9 cellular contexts compared by ENCODE assay signal in genomic region chr9:136326777-136327312, GRCh38. TPM values are rescaled to one million over a fixed set of nuclear protein-coding genes. Genes with fewer than 3 reads are reported as not detected.
DNase-seq lines count a peak whose midpoint lies in the region; ATAC-seq and TF ChIP-seq lines count a peak whose summit lies in the region.
"Had no signal": no experiment of that assay in that cellular context is flagged by ENCODE, and none has a peak within 500 bp of the region (broad histone marks: within the 10 kb centered on the region; RNA-seq: fewer than 3 reads in every experiment).

No MANE protein-coding gene starts in this region.

- H3K79me2 ChIP-seq in ACC112 (ENCODE audit: control insufficient read depth, insufficient read depth, low read length, unreplicated experiment) (peaks cover 39% of the 10 kb centered on the region), neural progenitor cell (ENCODE audit: low read depth) (peaks cover 34% of the 10 kb centered on the region)

- DNase-seq in neural progenitor cell (ENCODE audit: low spot score) (no peak), glutamatergic neuron (no peak), NCI-H526 treated with DMSO at 0.1 percent for 48 hours (lab: John Stamatoyannopoulos, UW) (no peak)
- DNase-seq: DMS79 treated with DMSO at 0.1 percent for 48 hours had no signal

- H4K20me1 ChIP-seq in neural progenitor cell (ENCODE audit: low read depth), result peaks cover 25% of the 10 kb centered on the region

- H2AFZ ChIP-seq in ACC112 (ENCODE audit: low read length, unreplicated experiment) (no peak overlapping the region), neural progenitor cell (replicated peaks) (no peak overlapping the region)

- peaks cover 17% of the 10 kb centered on the region for H3F3A ChIP-seq in neural progenitor cell (ENCODE audit: low read depth)

- H3K27me3 ChIP-seq in ACC112 (ENCODE audit: insufficient read depth, low read length) (no peaks in the 10 kb centered on the region), neural progenitor cell (no peaks in the 10 kb centered on the region)

- H3K27ac Mint-ChIP-seq in dendritic cell treated with granulocyte-macrophage colony-stimulating factor and Interleukin-4, amounts not matched to agents 40 ng/mL and 50 ng/mL, for 4 days, result no peak overlapping the region
- H3K27ac Mint-ChIP-seq in neural progenitor cell (no peak overlapping the region), glutamatergic neuron (ENCODE audit: unreplicated experiment) (no peak overlapping the region)

- no peak for TF ChIP-seq EP300 in Ishikawa (IDR thresholded peaks at IDR 0.05; ENCODE audit: borderline replicate concordance)

- no peaks in the 10 kb centered on the region for H3K36me3 Mint-ChIP-seq in dendritic cell treated with granulocyte-macrophage colony-stimulating factor and Interleukin-4, amounts not matched to agents 40 ng/mL and 50 ng/mL, for 4 days (ENCODE audit: low read depth)
- no peaks in the 10 kb centered on the region for H3K36me3 Mint-ChIP-seq in neural progenitor cell
- H3K36me3 Mint-ChIP-seq in glutamatergic neuron (ENCODE audit: unreplicated experiment), result no peaks in the 10 kb centered on the region

- no peaks in the 10 kb centered on the region for H3K9me3 Mint-ChIP-seq in dendritic cell treated with granulocyte-macrophage colony-stimulating factor and Interleukin-4, amounts not matched to agents 40 ng/mL and 50 ng/mL, for 4 days
- H3K9me3 Mint-ChIP-seq in neural progenitor cell (no peaks in the 10 kb centered on the region), glutamatergic neuron (ENCODE audit: unreplicated experiment) (peaks cover 4% of the 10 kb centered on the region)

- no peak for ATAC-seq in HG03045 (IDR thresholded peaks at IDR 0.05; ENCODE audit: unreplicated experiment)
- no peak for ATAC-seq in HG03354 (IDR thresholded peaks at IDR 0.05; ENCODE audit: poor library complexity, severe bottlenecking, unreplicated experiment)

- no peak overlapping the region for H3K9ac ChIP-seq in neural progenitor cell

- H3K4me1 ChIP-seq in ACC112 (ENCODE audit: control insufficient read depth, insufficient read depth, low read length, unreplicated experiment), result peaks cover 27% of the 10 kb centered on the region
- peaks cover 30% of the 10 kb centered on the region for H3K4me1 ChIP-seq in neural progenitor cell

- H3K4me3 ChIP-seq in ACC112 (ENCODE audit: low read depth, low read length), result peak overlapping the region; percentile 97
- peak overlapping the region; percentile 65 for H3K4me3 ChIP-seq in neural progenitor cell

- intact Hi-C loops in dendritic cell treated with granulocyte-macrophage colony-stimulating factor and Interleukin-4, amounts not matched to agents 40 ng/mL and 50 ng/mL, for 4 days (cut with micrococcal nuclease), result no loop called here

- TF ChIP-seq CTCF in neural progenitor cell (IDR thresholded peaks at IDR 0.05) (no peak), glutamatergic neuron (IDR thresholded peaks at IDR 0.05; ENCODE audit: partially characterized antibody, unreplicated experiment) (no peak)

- peak overlapping the region; percentile 91 for H3K4me2 ChIP-seq in neural progenitor cell

- H3K27ac ChIP-seq in ACC112 (ENCODE audit: low read depth, low read length), result peak overlapping the region; percentile 45
- no peak overlapping the region for H3K27ac ChIP-seq in neural progenitor cell

- peak overlapping the region; percentile 53 for H3K4me3 Mint-ChIP-seq in dendritic cell treated with granulocyte-macrophage colony-stimulating factor and Interleukin-4, amounts not matched to agents 40 ng/mL and 50 ng/mL, for 4 days
- H3K4me3 Mint-ChIP-seq in neural progenitor cell (peak overlapping the region; percentile 80), glutamatergic neuron (ENCODE audit: unreplicated experiment) (no peak overlapping the region)

- H3K27me3 Mint-ChIP-seq in dendritic cell treated with granulocyte-macrophage colony-stimulating factor and Interleukin-4, amounts not matched to agents 40 ng/mL and 50 ng/mL, for 4 days, result peaks cover 42% of the 10 kb centered on the region
- H3K27me3 Mint-ChIP-seq in neural progenitor cell (ENCODE audit: insufficient read depth, low read depth), result peaks cover 7% of the 10 kb centered on the region
- peaks cover 12% of the 10 kb centered on the region for H3K27me3 Mint-ChIP-seq in glutamatergic neuron (ENCODE audit: unreplicated experiment)

- no peak for TF ChIP-seq RAD21 in Ishikawa (IDR thresholded peaks at IDR 0.05; ENCODE audit: low read depth)

- H3K36me3 ChIP-seq in ACC112 (ENCODE audit: insufficient read depth, low read length), result no peaks in the 10 kb centered on the region
- H3K36me3 ChIP-seq in neural progenitor cell, result no peaks in the 10 kb centered on the region

- H3K9me3 ChIP-seq in neural progenitor cell (ENCODE audit: low read depth), result no peaks in the 10 kb centered on the region

- H3K4me1 Mint-ChIP-seq in dendritic cell treated with granulocyte-macrophage colony-stimulating factor and Interleukin-4, amounts not matched to agents 40 ng/mL and 50 ng/mL, for 4 days (ENCODE audit: low read depth), result peaks cover 13% of the 10 kb centered on the region
- H3K4me1 Mint-ChIP-seq in neural progenitor cell (peaks cover 20% of the 10 kb centered on the region), glutamatergic neuron (ENCODE audit: low read depth, unreplicated experiment) (peaks cover 11% of the 10 kb centered on the region)

TF ChIP-seq in Ishikawa, 13 proteins besides CTCF, POLR2A, EP300 and RAD21:
- TF ChIP-seq ZBTB7A (IDR thresholded peaks at IDR 0.05; ENCODE audit: low read depth), result peak; percentile 97
- no peak for TF ChIP-seq TEAD4 (IDR thresholded peaks at IDR 0.05)

RNA-seq across cellular contexts. Expression of gene GPSM1, which starts 0.5 kb away (rescaled TPM):
- total RNA-seq in neural progenitor cell (ENCODE audit: low replicate concordance) (6.2 and 39.7 TPM in 2 replicates), glutamatergic neuron (ENCODE audit: unreplicated experiment) (140 TPM)

RNA-seq across cellular contexts. Expression of gene CCDC187, which starts 23.0 kb away (rescaled TPM):
- total RNA-seq in neural progenitor cell (ENCODE audit: low replicate concordance) (0.09 TPM in 1 of 2 replicates, not detected in the other), glutamatergic neuron (ENCODE audit: unreplicated experiment) (15.8 TPM)

RNA-seq across cellular contexts. Expression of gene DNLZ, which starts 36.7 kb away (rescaled TPM):
- total RNA-seq in neural progenitor cell (ENCODE audit: low replicate concordance) (3.4 and 15.8 TPM in 2 replicates), glutamatergic neuron (ENCODE audit: unreplicated experiment) (16.5 TPM)

RNA-seq across cellular contexts. Expression of gene CARD9, which starts 46.6 kb away (rescaled TPM):
- total RNA-seq in neural progenitor cell (ENCODE audit: low replicate concordance) (0.96 TPM in 1 of 2 replicates, not detected in the other), glutamatergic neuron (ENCODE audit: unreplicated experiment) (4.1 TPM)

Comparison
In these comparisons a context has a peak if more than half of its experiments do, and no peak if none do; other contexts are left out.
1. RNA of gene CCDC187, which starts 23.0 kb away (total RNA-seq): 15.8 TPM in glutamatergic neuron (single experiment); 0.09 TPM in neural progenitor cell; every median in the first group is over 10 times any median in the second.